ENCODE assay signal across 7 cellular contexts in the genomic region with DNA sequence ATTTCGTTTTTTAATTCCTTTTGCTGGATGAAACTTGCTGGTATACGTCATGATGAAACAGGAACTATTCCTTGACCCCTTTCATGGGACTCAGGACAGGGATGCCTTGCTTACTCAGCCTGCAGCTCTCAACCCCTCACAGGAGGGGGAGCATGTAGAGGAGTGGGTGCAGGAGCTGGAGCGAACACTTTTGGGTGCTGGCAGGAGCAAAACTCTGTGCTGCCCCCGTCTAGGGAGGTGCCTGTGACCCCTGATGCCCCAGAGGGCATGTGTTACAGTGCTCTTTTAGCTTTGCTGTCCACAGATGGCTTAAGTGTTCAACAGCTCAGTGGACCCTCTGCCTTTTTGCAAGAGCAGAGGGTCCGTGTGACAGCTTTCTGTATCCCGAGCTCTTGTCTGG. TPM values are rescaled to one million over a fixed set of nuclear protein-coding genes. Genes with fewer than 3 reads are reported as not detected.
"Had no signal": no experiment of that assay in that cellular context is flagged by ENCODE, and none has a peak within 500 bp of the region (broad histone marks: within the 10 kb centered on the region; RNA-seq: fewer than 3 reads in every experiment).

No MANE protein-coding gene starts in this region.

- H3K4me3 ChIP-seq: GM12878 had no signal

- FAIRE-seq: G401.6, GM12878, GM12892, GM18507, GM19239 had no signal

- ATAC-seq: GM12878 had no signal

- DNase-seq: GDM1, GF-D8 had no signal

RNA-seq across cellular contexts. Expression of a gene that starts 56.8 kb away (rescaled TPM):
- total RNA-seq: GM12878 had no signal
- polyA plus RNA-seq: GM12878 had no signal
